8 cellular contexts compared by ENCODE assay signal in the genomic region with DNA sequence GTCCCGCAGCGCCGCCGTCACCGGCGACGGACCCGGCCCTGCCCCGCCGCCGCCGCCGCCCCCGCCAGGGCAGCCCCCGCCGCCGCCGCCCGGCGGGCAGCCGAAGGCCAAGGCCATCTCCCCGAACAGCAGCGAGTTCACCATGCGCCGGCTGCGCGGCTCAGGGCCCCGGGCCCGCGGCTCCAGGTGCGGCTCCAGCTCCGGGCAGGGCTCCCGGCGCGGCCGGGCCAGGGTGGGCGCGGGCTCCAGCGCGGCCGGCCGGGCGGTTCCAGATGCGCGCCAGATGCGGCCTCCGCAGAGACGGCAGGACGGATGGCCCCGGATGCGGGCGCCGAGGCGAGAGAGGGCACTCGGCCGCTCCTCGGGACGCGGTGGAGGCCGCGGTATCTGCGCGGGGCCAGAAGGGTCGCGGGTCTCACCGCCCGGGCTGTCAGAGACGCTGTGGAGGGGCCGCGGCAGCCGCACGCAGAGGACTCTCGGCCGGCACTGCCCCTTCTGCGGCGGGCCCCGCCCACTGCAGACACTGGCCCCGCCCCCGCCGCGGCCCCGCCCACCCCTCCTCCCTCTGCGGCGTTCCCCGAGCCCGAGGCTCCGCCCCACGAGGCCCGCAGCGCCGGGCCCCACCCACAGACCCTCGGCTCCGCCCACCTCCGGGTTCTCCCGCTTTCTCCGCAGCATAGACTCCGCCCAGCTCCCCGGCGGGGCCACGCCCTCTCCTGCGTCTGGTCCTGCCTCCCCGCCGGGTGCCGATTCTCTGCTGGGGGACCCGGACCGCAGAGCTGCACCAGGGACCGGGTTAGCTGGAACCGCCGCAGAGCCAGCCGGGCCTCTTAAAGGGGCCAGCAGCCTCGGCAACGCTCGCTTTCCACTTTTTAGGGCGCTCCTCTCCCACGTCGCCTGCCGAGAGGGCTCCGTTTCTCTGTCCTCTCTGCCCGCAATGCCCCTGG. TPM values are rescaled to one million over a fixed set of nuclear protein-coding genes. Genes with fewer than 3 reads are reported as not detected.
DNase-seq lines count a peak whose midpoint lies in the region; TF ChIP-seq lines count a peak whose summit lies in the region.

A gene (minus strand): TSS at position 488 of the 947 bp plus-strand sequence. CDS start 344 bp downstream, at position 144.

- H4K91ac ChIP-seq in H9 (ENCODE audit: insufficient read length, low read depth, low read length), result no peak within 1 kb of the TSS

- no peak within 1 kb of the TSS for H4K8ac ChIP-seq in H9 (replicated peaks; ENCODE audit: insufficient read length, low read depth, low read length)

- no peak within 1 kb of the TSS for H2AK5ac ChIP-seq in H9 (ENCODE audit: insufficient read length, low read length)

- peak within 1 kb of the TSS in 1 of 3 experiments; percentile 80; a peak in 1 of 7 replicates for H3K27ac Mint-ChIP-seq in H9
- H3K27ac Mint-ChIP-seq in activated naive CD4-positive, alpha-beta T cell treated with anti-CD3 and anti-CD28 coated beads, Interleukin-2, amount 50 U/mL, for 24 hours, result peak within 1 kb of the TSS; percentile 30

- no peak within 1 kb of the TSS for H2BK15ac ChIP-seq in H9 (ENCODE audit: low read depth, low read length)

- no peaks in the 10 kb centered on the region for H3K9me3 Mint-ChIP-seq in H9
- H3K9me3 Mint-ChIP-seq in activated naive CD4-positive, alpha-beta T cell treated with anti-CD3 and anti-CD28 coated beads, Interleukin-2, amount 50 U/mL, for 24 hours, result no peaks in the 10 kb centered on the region

- H2BK12ac ChIP-seq in H9 (ENCODE audit: insufficient read length, low read depth, low read length), result no peak within 1 kb of the TSS

- H3K27me3 Mint-ChIP-seq in H9 (ENCODE audit: low read depth), result peaks cover 65% of the 10 kb centered on the region
- no peaks in the 10 kb centered on the region for H3K27me3 Mint-ChIP-seq in activated naive CD4-positive, alpha-beta T cell treated with anti-CD3 and anti-CD28 coated beads, Interleukin-2, amount 50 U/mL, for 24 hours

- peaks cover 5% of the 10 kb centered on the region; the same call in 1 of the 2 replicates for H3K27me3 ChIP-seq in H9 (ENCODE audit: insufficient read depth, low read length)
- H3K27me3 ChIP-seq in MG63, result no peaks in the 10 kb centered on the region
- H3K27me3 ChIP-seq in suprapubic skin, result no peaks in the 10 kb centered on the region

- H3K18ac ChIP-seq in H9 (ENCODE audit: insufficient read length, low read depth, low read length), result peak within 1 kb of the TSS; percentile 16

- no peak within 1 kb of the TSS for H2BK5ac ChIP-seq in H9 (ENCODE audit: insufficient read length, low read length)

- H3T11ph ChIP-seq in H9 (ENCODE audit: low read length), result no peak within 1 kb of the TSS

- no peak within 1 kb of the TSS for H4K5ac ChIP-seq in H9 (ENCODE audit: insufficient read length, low read depth, low read length)

- peak within 1 kb of the TSS; percentile 73 to 88 for H3K4me3 Mint-ChIP-seq in H9
- H3K4me3 Mint-ChIP-seq in activated naive CD4-positive, alpha-beta T cell treated with anti-CD3 and anti-CD28 coated beads, Interleukin-2, amount 50 U/mL, for 24 hours, result peak within 1 kb of the TSS; percentile 92

- H3K79me1 ChIP-seq in H9 (ENCODE audit: insufficient read depth, low read depth, low read length, poor library complexity, severe bottlenecking), result no peaks in the 10 kb centered on the region

- peak within 1 kb of the TSS; percentile 68 for H3K4me2 ChIP-seq in H9 (ENCODE audit: insufficient read depth, insufficient read length, low read length)

- no peaks in the 10 kb centered on the region for H3K9me3 ChIP-seq in H9 (ENCODE audit: control insufficient read depth, low read depth, low read length)
- H3K9me3 ChIP-seq in MG63, result no peaks in the 10 kb centered on the region
- no peaks in the 10 kb centered on the region for H3K9me3 ChIP-seq in suprapubic skin

- no peak within 1 kb of the TSS for H3K9ac ChIP-seq in H9 (ENCODE audit: extremely low read depth, insufficient read length, low read length)

- no peak within 1 kb of the TSS for H2AFZ ChIP-seq in H9 (ENCODE audit: low read length)

- no peak within 1 kb of the TSS for H2BK120ac ChIP-seq in H9 (ENCODE audit: low read depth, low read length, poor library complexity, severe bottlenecking)

- no peak within 1 kb of the TSS for H3K23ac ChIP-seq in H9 (ENCODE audit: insufficient read length, low read depth, low read length)

- TF ChIP-seq CTCF in H9 (conservative IDR thresholded peaks at IDR 0.05) (no peak), suprapubic skin (IDR thresholded peaks at IDR 0.05) (no peak)

- DNase-seq in GDM1 (lab: John Stamatoyannopoulos, UW) (peak; percentile 89), H9 (peak; percentile 96), MG63 (peak; percentile 89), SKM-1 (lab: John Stamatoyannopoulos, UW; ENCODE audit: unreplicated experiment) (peak; percentile 82), globus pallidus (ENCODE audit: low spot score) (peak; percentile 97), occipital lobe (lab: John Stamatoyannopoulos, UW) (peak; percentile 97), suprapubic skin (ENCODE audit: low spot score in 2 of 2) (peak; percentile 98 to 99)

- no peak within 1 kb of the TSS for H3K56ac ChIP-seq in H9 (ENCODE audit: insufficient read length, low read depth, low read length)

- peak; percentile 45 to 91 for TF ChIP-seq POLR2A in suprapubic skin (IDR thresholded peaks at IDR 0.05)

- no peaks in the 10 kb centered on the region; the same call in 1 of the 2 replicates for H3K4me1 ChIP-seq in H9 (ENCODE audit: insufficient read depth, low read length)
- H3K4me1 ChIP-seq in suprapubic skin, result peaks cover 71% of the 10 kb centered on the region

- peaks cover 5% of the 10 kb centered on the region for H3K23me2 ChIP-seq in H9 (ENCODE audit: insufficient read length, low read depth, low read length, poor library complexity, severe bottlenecking)

- no CpG with 5 or more reads among the region's 119 CpGs for WGBS in H9 (ENCODE audit: extremely low coverage, insufficient read length, low lambda C conversion rate)
- WGBS in suprapubic skin, result under 1% methylated on average over 20 of the region's 119 CpGs

- no peak within 1 kb of the TSS for H3K4ac ChIP-seq in H9 (ENCODE audit: low read depth, low read length)

- H3K36me3 ChIP-seq in MG63 (no peaks in the 10 kb centered on the region), suprapubic skin (no peaks in the 10 kb centered on the region)

- H3K14ac ChIP-seq in H9 (ENCODE audit: insufficient read depth, low read length), result peak within 1 kb of the TSS; percentile 76; the same call in 1 of the 2 replicates

- no peak within 1 kb of the TSS for H2BK20ac ChIP-seq in H9 (ENCODE audit: low read depth, low read length, poor library complexity, severe bottlenecking)

- no peaks in the 10 kb centered on the region for H3K79me2 ChIP-seq in H9 (ENCODE audit: insufficient read depth, low read length)

- H3K27ac ChIP-seq in H9 (ENCODE audit: insufficient read length, low read depth, low read length) (no peak within 1 kb of the TSS), suprapubic skin (peak within 1 kb of the TSS; percentile 95)

- peaks cover 12 to 26% of the 10 kb centered on the region in 2 experiments for H3K4me1 Mint-ChIP-seq in H9
- peaks cover 53% of the 10 kb centered on the region for H3K4me1 Mint-ChIP-seq in activated naive CD4-positive, alpha-beta T cell treated with anti-CD3 and anti-CD28 coated beads, Interleukin-2, amount 50 U/mL, for 24 hours

- TF ChIP-seq EP300 in suprapubic skin (IDR thresholded peaks at IDR 0.05), result no peak

- no peaks in the 10 kb centered on the region for H4K20me1 ChIP-seq in H9 (ENCODE audit: control insufficient read depth, insufficient read depth, insufficient read length)

- H3K4me3 ChIP-seq in MG63, result peak within 1 kb of the TSS; percentile 61
- H3K4me3 ChIP-seq in suprapubic skin, result peak within 1 kb of the TSS; percentile 80

- no peaks in the 10 kb centered on the region; a peak in 1 of 7 replicates for H3K36me3 Mint-ChIP-seq in H9 (ENCODE audit: insufficient read depth in 1 of 3, low read depth in 3 of 3)
- H3K36me3 Mint-ChIP-seq in activated naive CD4-positive, alpha-beta T cell treated with anti-CD3 and anti-CD28 coated beads, Interleukin-2, amount 50 U/mL, for 24 hours, result no peaks in the 10 kb centered on the region

RNA-seq across cellular contexts. Expression of the gene that starts here (rescaled TPM):
- 3.6 and 6.1 TPM in 2 replicates for total RNA-seq in H9 (2021)
- 3.9 and 4.3 TPM in 2 replicates for total RNA-seq in MG63 (2014; rRNA removed; shearing (Covaris generic); ENCODE audit: low replicate concordance)
- total RNA-seq in occipital lobe, result 5.8 TPM
- 100 to 1,000 TPM; 327 to 569 (median 449) TPM for total RNA-seq in suprapubic skin

Comparison
In these comparisons a context has a peak if more than half of its experiments do, and no peak if none do; other contexts are left out.
1. RNA of the gene that starts here (total RNA-seq): 327 to 569 TPM in suprapubic skin; 5.8 TPM in occipital lobe (single experiment), 3.9 to 4.3 TPM in MG63 and 3.6 to 6.1 TPM in H9; every median in the first group is over 10 times any median in the second.
2. Peak in every context shown above with its lines, with median percentiles within 50 percentile points of each other: DNase-seq.